Comparison of ENCODE assay signal across 22 cellular contexts in genomic region chr19:2804156-2805004, GRCh38.
"Had no signal": no experiment of that assay in that cellular context is flagged by ENCODE, and none has a peak within 500 bp of the region (broad histone marks: within the 10 kb centered on the region; RNA-seq: fewer than 3 reads in every experiment).

No MANE protein-coding gene starts in this region.

- H3K27ac Mint-ChIP-seq: activated CD8-positive, alpha-beta memory T cell treated with anti-CD3 and anti-CD28 coated beads, Interleukin-2, amount 10 ng/mL, durations not matched to agents 7 days and 5 days; activated naive CD4-positive, alpha-beta T cell treated with anti-CD3 and anti-CD28 coated beads, Interleukin-2, amount 50 U/mL, for 24 hours; memory B cell; natural killer cell; progenitor cell of endocrine pancreas had no signal

- H3K4me3 ChIP-seq: left ventricle myocardium inferior, right atrium auricular region, skin epidermis, upper lobe of right lung had no signal

- FAIRE-seq: colon, keratinocyte had no signal

- H3K4me3 Mint-ChIP-seq: activated CD8-positive, alpha-beta memory T cell treated with anti-CD3 and anti-CD28 coated beads, Interleukin-2, amount 10 ng/mL, durations not matched to agents 7 days and 5 days; activated naive CD4-positive, alpha-beta T cell treated with anti-CD3 and anti-CD28 coated beads, Interleukin-2, amount 50 U/mL, for 24 hours; memory B cell; natural killer cell had no signal

- H3K36me3 Mint-ChIP-seq: natural killer cell had no signal

- H3K4me1 Mint-ChIP-seq: activated CD8-positive, alpha-beta memory T cell treated with anti-CD3 and anti-CD28 coated beads, Interleukin-2, amount 10 ng/mL, durations not matched to agents 7 days and 5 days; activated naive CD4-positive, alpha-beta T cell treated with anti-CD3 and anti-CD28 coated beads, Interleukin-2, amount 50 U/mL, for 24 hours had no signal

- H3K9me3 ChIP-seq: left ventricle myocardium inferior, right atrium auricular region, upper lobe of right lung had no signal

- ATAC-seq: activated CD8-positive, alpha-beta memory T cell treated with anti-CD3 and anti-CD28 coated beads, Interleukin-2, amount 10 ng/mL, durations not matched to agents 7 days and 5 days; upper lobe of right lung had no signal

- H3K4me1 ChIP-seq: right atrium auricular region, upper lobe of right lung had no signal

- H3K27ac ChIP-seq: left ventricle myocardium inferior, right atrium auricular region, skin epidermis, upper lobe of right lung had no signal

- H3K27me3 Mint-ChIP-seq: activated CD8-positive, alpha-beta memory T cell treated with anti-CD3 and anti-CD28 coated beads, Interleukin-2, amount 10 ng/mL, durations not matched to agents 7 days and 5 days; activated naive CD4-positive, alpha-beta T cell treated with anti-CD3 and anti-CD28 coated beads, Interleukin-2, amount 50 U/mL, for 24 hours; memory B cell; progenitor cell of endocrine pancreas had no signal

- H3K9me3 Mint-ChIP-seq: activated naive CD4-positive, alpha-beta T cell treated with anti-CD3 and anti-CD28 coated beads, Interleukin-2, amount 50 U/mL, for 24 hours; memory B cell; natural killer cell had no signal

- DNase-seq: activated CD4-positive, alpha-beta T cell treated with anti-CD3 and anti-CD28 coated beads, Interleukin-2, amount 50 U/mL, for 4 hours; activated CD4-positive, CD25-positive, alpha-beta regulatory T cell treated with anti-CD3 and anti-CD28 coated beads, Interleukin-2, amount 50 U/mL, for 72 hours; activated CD8-positive, alpha-beta memory T cell treated with anti-CD3 and anti-CD28 coated beads, Interleukin-2, amount 10 ng/mL, durations not matched to agents 7 days and 5 days; activated effector memory CD4-positive, alpha-beta T cell treated with anti-CD3 and anti-CD28 coated beads, Interleukin-2, amount 50 U/mL, for 16 hours; activated T-cell treated with anti-CD3 and anti-CD28 coated beads, Interleukin-2, amount 50 U/mL, for 1 hour; amniotic stem cell; left ventricle myocardium inferior; natural killer cell; nucleus accumbens; stimulated activated CD4-positive, alpha-beta T cell treated with anti-CD3 and anti-CD28 coated beads, Interleukin-15, amount 100 ng/mL, for 24 hours; stimulated activated CD4-positive, alpha-beta T cell treated with anti-CD3 and anti-CD28 coated beads, Interleukin-4, amount 100 ng/mL, for 1 hour; stimulated activated naive CD4-positive, alpha-beta T cell treated with Interleukin-2 at 50 U/mL for 16 hours; T-helper 1 cell; T1000; upper lobe of right lung had no signal

- H3K27me3 ChIP-seq: right atrium auricular region, upper lobe of right lung had no signal
